Comparison of ENCODE assay signal across 8 cellular contexts in genomic region chr18:13562494-13563029, GRCh38.
A peak's percentile ranks its signal among the peaks of the same experiment; 100 is the strongest.
DNase-seq lines count a peak whose midpoint lies in the region; ATAC-seq and TF ChIP-seq lines count a peak whose summit lies in the region.

No MANE protein-coding gene starts in this region.

- DNase-seq in GM13976 (ENCODE audit: low spot score) (peak; percentile 78), SK-MEL-5 (ENCODE audit: low read depth, low spot score) (peak; percentile 44), LoVo (ENCODE audit: low spot score) (no peak), HCEC 1CT (no peak)
- DNase-seq in central memory CD4-positive, alpha-beta T cell, result peak; percentile 14
- DNase-seq in stimulated activated CD8-positive, alpha-beta memory T cell treated with anti-CD3 and anti-CD28 coated beads, Interleukin-7, amount 100 ng/mL, for 4 hours (ENCODE audit: low read depth in 2 of 2), result peak; percentile 76 to 78

- no peak for TF ChIP-seq CTCF in GM13976 (IDR thresholded peaks at IDR 0.05; ENCODE audit: borderline replicate concordance, control extremely low read depth, extremely low read depth, insufficient read depth, missing control alignments)

- ATAC-seq in HG02588 (IDR thresholded peaks at IDR 0.05; ENCODE audit: unreplicated experiment) (peak; percentile 58), esophagus mucosa (no peak)

- in situ Hi-C loops in GM13976 (cut with MboI; ENCODE audit: low sequenced_read_pairs, unreplicated experiment) (loop anchor here (25.0 kb wide), 2 partner anchors 250 to 575 kb away; partner anchors contain the start of genes CEP192 and MC5R), SK-MEL-5 (cut with HindIII; ENCODE audit: low pct_unique_long_range_greater_than_20kb, low sequenced_read_pairs) (no loop called here)

Comparison
In these comparisons a context has a peak if more than half of its experiments do, and no peak if none do; other contexts are left out.
1. DNase-seq: peak in GM13976 (single experiment), SK-MEL-5 (single experiment), central memory CD4-positive, alpha-beta T cell (single experiment) and stimulated activated CD8-positive, alpha-beta memory T cell treated with anti-CD3 and anti-CD28 coated beads, Interleukin-7, amount 100 ng/mL, for 4 hours (2 of 2); none in LoVo (single experiment) and HCEC 1CT (single experiment).